ENCODE assay signal across 19 cellular contexts in the genomic region with DNA sequence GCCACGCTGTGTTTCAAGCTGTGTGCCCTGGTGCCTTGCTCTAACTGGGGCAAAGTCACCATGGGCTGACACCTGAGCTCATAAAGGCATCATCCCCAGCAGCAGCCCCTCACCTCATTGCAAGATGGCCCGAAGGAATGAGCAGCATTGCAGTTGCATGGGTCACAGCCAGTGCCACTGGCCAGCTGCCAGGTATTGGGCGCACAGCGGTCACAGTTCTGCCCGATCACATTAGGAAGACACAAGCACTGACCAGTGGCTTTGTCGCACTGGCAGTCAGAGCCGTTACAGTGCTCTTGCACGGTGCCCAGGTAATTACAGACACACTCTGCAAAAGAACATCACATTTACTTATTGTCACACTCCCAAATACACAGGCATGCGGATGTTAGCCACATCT. TPM values are rescaled to one million over a fixed set of nuclear protein-coding genes. Genes with fewer than 3 reads are reported as not detected.
DNase-seq lines count a peak whose midpoint lies in the region; ATAC-seq and TF ChIP-seq lines count a peak whose summit lies in the region.
"Had no signal": no experiment of that assay in that cellular context is flagged by ENCODE, and none has a peak within 500 bp of the region (broad histone marks: within the 10 kb centered on the region; RNA-seq: fewer than 3 reads in every experiment).

No MANE protein-coding gene starts in this region.

- TF ChIP-seq CTCF in left ventricle myocardium inferior (IDR thresholded peaks at IDR 0.05; ENCODE audit: borderline replicate concordance) (no peak), upper lobe of right lung (IDR thresholded peaks at IDR 0.05) (no peak)

- no peak overlapping the region for H3K4me3 Mint-ChIP-seq in activated CD4-positive, alpha-beta T cell treated with anti-CD3 and anti-CD28 coated beads for 36 hours
- H3K4me3 Mint-ChIP-seq: CD8-positive, alpha-beta T cell; effector memory CD8-positive, alpha-beta T cell; T-cell had no signal

- H3K36me3 ChIP-seq in left ventricle myocardium inferior = peaks cover 97% of the 10 kb centered on the region
- peaks cover 97% of the 10 kb centered on the region for H3K36me3 ChIP-seq in mesodermal cell (ENCODE audit: control insufficient read depth, insufficient read depth, low read length)
- peaks cover 18% of the 10 kb centered on the region for H3K36me3 ChIP-seq in upper lobe of right lung
- H3K36me3 ChIP-seq in HAP-1 (replicated peaks) = peaks cover 73% of the 10 kb centered on the region

- CTCF ChIA-PET in activated CD4-positive, alpha-beta T cell treated with anti-CD3 and anti-CD28 coated beads for 36 hours (lab: Charles Lee) = no interaction called here

- DNase-seq in left ventricle myocardium inferior (no peak), cardiac septum (ENCODE audit: low spot score) (no peak), caudate nucleus (lab: John Stamatoyannopoulos, UW) (peak in 1 of 61 donors; percentile 4), upper lobe of right lung (no peak), HAP-1 (ENCODE audit: low spot score in 2 of 2) (no peak), NCI-H1694 treated with DMSO at 0.1 percent for 48 hours (lab: John Stamatoyannopoulos, UW) (no peak)
- no peak for DNase-seq in activated CD4-positive, alpha-beta T cell treated with anti-CD3 and anti-CD28 coated beads for 36 hours
- DNase-seq: activated CD4-positive, CD25-positive, alpha-beta regulatory T cell treated with anti-CD3 and anti-CD28 coated beads, Interleukin-2, amount 50 U/mL, for 72 hours; activated CD8-positive, alpha-beta memory T cell treated with anti-CD3 and anti-CD28 coated beads, Interleukin-2, amount 50 U/mL, for 48 hours; activated naive CD4-positive, alpha-beta T cell treated with Interleukin-2 at 50 U/mL for 16 hours; CD8-positive, alpha-beta T cell; effector memory CD8-positive, alpha-beta T cell; MM.1S; NCI-H2081; NCI-H524 treated with DMSO at 0.1 percent for 48 hours; OCI-M1; psoas muscle; T-cell had no signal

- peak; percentile 39 for ATAC-seq in upper lobe of right lung
- ATAC-seq in activated CD4-positive, alpha-beta T cell treated with anti-CD3 and anti-CD28 coated beads for 36 hours = no peak
- ATAC-seq: CD8-positive, alpha-beta T cell; effector memory CD8-positive, alpha-beta T cell; T-cell had no signal

- H3K27me3 Mint-ChIP-seq in activated CD4-positive, alpha-beta T cell treated with anti-CD3 and anti-CD28 coated beads for 36 hours = peaks cover 5% of the 10 kb centered on the region

- H3K4me1 ChIP-seq in left ventricle myocardium inferior (peaks cover 51% of the 10 kb centered on the region), mesodermal cell (ENCODE audit: control insufficient read depth, insufficient read depth, low read length, poor library complexity, severe bottlenecking) (peaks cover 43% of the 10 kb centered on the region), upper lobe of right lung (peaks cover 27% of the 10 kb centered on the region), HAP-1 (peaks cover 7% of the 10 kb centered on the region)
- H3K4me1 ChIP-seq: psoas muscle had no signal

- H3K27me3 ChIP-seq in left ventricle myocardium inferior (ENCODE audit: low read depth) (no peaks in the 10 kb centered on the region), upper lobe of right lung (no peaks in the 10 kb centered on the region), HAP-1 (ENCODE audit: low read depth) (no peaks in the 10 kb centered on the region)

- no peaks in the 10 kb centered on the region for H3K36me3 Mint-ChIP-seq in activated CD4-positive, alpha-beta T cell treated with anti-CD3 and anti-CD28 coated beads for 36 hours (ENCODE audit: low read depth)
- H3K36me3 Mint-ChIP-seq: CD8-positive, alpha-beta T cell; T-cell had no signal

- no peaks in the 10 kb centered on the region for H3K4me1 Mint-ChIP-seq in activated CD4-positive, alpha-beta T cell treated with anti-CD3 and anti-CD28 coated beads for 36 hours
- H3K4me1 Mint-ChIP-seq: T-cell had no signal

- peak overlapping the region; percentile 1 for H3K27ac ChIP-seq in left ventricle myocardium inferior (replicated peaks)
- peak overlapping the region; percentile 82 for H3K27ac ChIP-seq in caudate nucleus (ENCODE audit: low read depth, low read length)
- H3K27ac ChIP-seq in mesodermal cell (ENCODE audit: low read depth, low read length, severe bottlenecking) = peak overlapping the region; percentile 75
- H3K27ac ChIP-seq in upper lobe of right lung = peak overlapping the region; percentile 2
- H3K27ac ChIP-seq: psoas muscle had no signal

- in situ Hi-C loops in HAP-1 (cut with MboI; ENCODE audit: low sequenced_read_pairs) = no loop called here

- H3K4me3 ChIP-seq in left ventricle myocardium inferior (no peak overlapping the region), mesodermal cell (ENCODE audit: extremely low read depth, insufficient read depth, low read length, poor library complexity, severe bottlenecking) (no peak overlapping the region), upper lobe of right lung (no peak overlapping the region), HAP-1 (no peak overlapping the region)
- H3K4me3 ChIP-seq: psoas muscle had no signal

- intact Hi-C loops in left ventricle myocardium inferior (cut with micrococcal nuclease) (no loop called here), cardiac septum (cut with DNase I) (no loop called here), upper lobe of right lung (cut with DNase I) (no loop called here)
- intact Hi-C loops in activated CD4-positive, alpha-beta T cell treated with anti-CD3 and anti-CD28 coated beads for 36 hours (cut with DNase I, micrococcal nuclease) = no loop called here

- H3K9me3 ChIP-seq in left ventricle myocardium inferior (replicated peaks) (no peaks in the 10 kb centered on the region), mesodermal cell (ENCODE audit: control insufficient read depth, low read length) (no peaks in the 10 kb centered on the region), upper lobe of right lung (no peaks in the 10 kb centered on the region), HAP-1 (no peaks in the 10 kb centered on the region)
- H3K9me3 ChIP-seq: psoas muscle had no signal

- no peaks in the 10 kb centered on the region for H3K9me3 Mint-ChIP-seq in activated CD4-positive, alpha-beta T cell treated with anti-CD3 and anti-CD28 coated beads for 36 hours (ENCODE audit: low read depth)
- H3K9me3 Mint-ChIP-seq: CD8-positive, alpha-beta T cell; effector memory CD8-positive, alpha-beta T cell; T-cell had no signal

- POLR2A ChIA-PET in activated CD4-positive, alpha-beta T cell treated with anti-CD3 and anti-CD28 coated beads for 36 hours (lab: Charles Lee) = no interaction called here

- 91 to 93% methylated on average over 7 to 9 of the region's 9 CpGs for WGBS in mesodermal cell (ENCODE audit: insufficient coverage in 2 of 2), 2 experiments

- no peak overlapping the region for H3K27ac Mint-ChIP-seq in activated CD4-positive, alpha-beta T cell treated with anti-CD3 and anti-CD28 coated beads for 36 hours
- H3K27ac Mint-ChIP-seq: CD8-positive, alpha-beta T cell; effector memory CD8-positive, alpha-beta T cell; T-cell had no signal

RNA-seq across cellular contexts. Expression of gene LAMB1, which starts 51.1 kb away (rescaled TPM):
- total RNA-seq in left ventricle myocardium inferior (60.0 TPM), cardiac septum (55.1 TPM), upper lobe of right lung (156 TPM)
- 263 TPM for polyA plus RNA-seq in mesodermal cell (2013, experiment 1 of 2)
- 252 TPM for polyA plus RNA-seq in mesodermal cell (2013, experiment 2 of 2)
- total RNA-seq in activated CD4-positive, alpha-beta T cell treated with anti-CD3 and anti-CD28 coated beads for 36 hours = under 1 TPM in 1 of 2 experiments, not detected in 1; 0.16 TPM
- total RNA-seq: CD8-positive, alpha-beta T cell had no signal

Comparison
In these comparisons a context has a peak if more than half of its experiments do, and no peak if none do; other contexts are left out.
1. H3K27ac ChIP-seq: peak in every context shown above with its lines; median percentile 82 in caudate nucleus; 75 in mesodermal cell; 2 in upper lobe of right lung; 1 in left ventricle myocardium inferior.
2. RNA of gene LAMB1, which starts 51.1 kb away (total RNA-seq): 156 TPM in upper lobe of right lung (single experiment), 60.0 TPM in left ventricle myocardium inferior (single experiment) and 55.1 TPM in cardiac septum (single experiment); 0.16 TPM in activated CD4-positive, alpha-beta T cell treated with anti-CD3 and anti-CD28 coated beads for 36 hours; every median in the first group is over 10 times any median in the second.